ENCODE assay signal across 8 cellular contexts in genomic region chr1:19705464-19705863, GRCh38. TPM values are rescaled to one million over a fixed set of nuclear protein-coding genes. Genes with fewer than 3 reads are reported as not detected.
"Had no signal": no experiment of that assay in that cellular context is flagged by ENCODE, and none has a peak within 500 bp of the region (broad histone marks: within the 10 kb centered on the region; RNA-seq: fewer than 3 reads in every experiment).

No MANE protein-coding gene starts in this region.

- H3K9me3 Mint-ChIP-seq: HFFc6, IgD-negative memory B cell had no signal

- DNase-seq: GM23248, GOT3, H7, HFFc6 had no signal

- H3K27me3 Mint-ChIP-seq: IgD-negative memory B cell had no signal

- FAIRE-seq: HepG2 had no signal

- H3K4me3 Mint-ChIP-seq: HFFc6, IgD-negative memory B cell had no signal

- H3K27ac Mint-ChIP-seq: HFFc6, IgD-negative memory B cell had no signal

RNA-seq across cellular contexts. Expression of gene HTR6, which starts 40.8 kb away (rescaled TPM):
- total RNA-seq: GM23248, H4, HFFc6, HT1080 had no signal
